ENCODE assay signal across 16 cellular contexts in genomic region chr1:8281843-8282509, GRCh38. TPM values are rescaled to one million over a fixed set of nuclear protein-coding genes. Genes with fewer than 3 reads are reported as not detected.
DNase-seq lines count a peak whose midpoint lies in the region; ATAC-seq and TF ChIP-seq lines count a peak whose summit lies in the region.
"Had no signal": no experiment of that assay in that cellular context is flagged by ENCODE, and none has a peak within 500 bp of the region (broad histone marks: within the 10 kb centered on the region; RNA-seq: fewer than 3 reads in every experiment).

No MANE protein-coding gene starts in this region.

- no peaks in the 10 kb centered on the region for H3K36me3 ChIP-seq in GM06990 (ENCODE audit: control insufficient read depth, insufficient read depth, low read length)
- H3K36me3 ChIP-seq: esophagus squamous epithelium had no signal

- peaks cover 3% of the 10 kb centered on the region for H3K9me3 Mint-ChIP-seq in progenitor cell of endocrine pancreas (ENCODE audit: low read depth)
- H3K9me3 Mint-ChIP-seq in natural killer cell treated with Interleukin-12 subunit alpha and Interleukin-12 subunit beta and Interleukin-15 and Interleukin-18, amount 100 ng/mL, for 72 hours: peaks cover 1% of the 10 kb centered on the region

- intact Hi-C loops in left ventricle myocardium superior (cut with micrococcal nuclease): no loop called here

- no peak overlapping the region for H3K4me3 ChIP-seq in GM06990 (replicated peaks; ENCODE audit: low read depth, low read length)
- H3K4me3 ChIP-seq: coronary artery, esophagus squamous epithelium, hepatocyte had no signal

- no peaks in the 10 kb centered on the region for H3K27me3 Mint-ChIP-seq in progenitor cell of endocrine pancreas
- peaks cover 27 to 32% of the 10 kb centered on the region in 2 donors for H3K27me3 Mint-ChIP-seq in natural killer cell treated with Interleukin-12 subunit alpha and Interleukin-12 subunit beta and Interleukin-15 and Interleukin-18, amount 100 ng/mL, for 72 hours

- peak overlapping the region; percentile 1 for H3K4me3 Mint-ChIP-seq in progenitor cell of endocrine pancreas (ENCODE audit: low read depth)
- H3K4me3 Mint-ChIP-seq in natural killer cell treated with Interleukin-12 subunit alpha and Interleukin-12 subunit beta and Interleukin-15 and Interleukin-18, amount 100 ng/mL, for 72 hours: no peak overlapping the region
- H3K4me3 Mint-ChIP-seq: activated CD4-positive, alpha-beta T cell treated with anti-CD3 and anti-CD28 coated beads, Interleukin-2, amount 10 ng/mL, durations not matched to agents 7 days and 5 days had no signal

- H3K27ac Mint-ChIP-seq in progenitor cell of endocrine pancreas: no peak overlapping the region
- H3K27ac Mint-ChIP-seq in natural killer cell treated with Interleukin-12 subunit alpha and Interleukin-12 subunit beta and Interleukin-15 and Interleukin-18, amount 100 ng/mL, for 72 hours: no peak overlapping the region
- H3K27ac Mint-ChIP-seq: activated CD4-positive, alpha-beta T cell treated with anti-CD3 and anti-CD28 coated beads, Interleukin-2, amount 10 ng/mL, durations not matched to agents 7 days and 5 days had no signal

- DNase-seq in GM06990 (ENCODE audit: extremely low read depth, insufficient read length): peak; percentile 14
- DNase-seq in SK-N-DZ (ENCODE audit: low spot score): peak; percentile 4
- peak; percentile 32 for DNase-seq in left ventricle myocardium superior
- no peak for DNase-seq in progenitor cell of endocrine pancreas (ENCODE audit: low spot score, unreplicated experiment)
- DNase-seq in NCI-H2081 treated with DMSO at 0.1 percent for 48 hours (lab: John Stamatoyannopoulos, UW): no peak
- no peak for DNase-seq in NCI-H510A (lab: John Stamatoyannopoulos, UW)
- DNase-seq in NCI-H748 (lab: John Stamatoyannopoulos, UW; ENCODE audit: unreplicated experiment): no peak
- no peak for DNase-seq in natural killer cell treated with Interleukin-12 subunit alpha and Interleukin-12 subunit beta and Interleukin-15 and Interleukin-18, amount 100 ng/mL, for 72 hours (ENCODE audit: low spot score)
- DNase-seq: activated CD4-positive, alpha-beta T cell treated with anti-CD3 and anti-CD28 coated beads, Interleukin-2, amount 10 ng/mL, durations not matched to agents 7 days and 5 days; activated T-cell treated with anti-CD3 and anti-CD28 coated beads, Interleukin-2, amount 50 U/mL, for 48 hours; esophagus squamous epithelium; NCI-H1092; NCI-H2227 treated with DMSO at 0.1 percent for 48 hours had no signal

- ATAC-seq in left ventricle myocardium superior: peak; percentile 55
- ATAC-seq in natural killer cell treated with Interleukin-12 subunit alpha and Interleukin-12 subunit beta and Interleukin-15 and Interleukin-18, amount 100 ng/mL, for 72 hours: no peak

- peaks cover 8% of the 10 kb centered on the region for H3K4me1 Mint-ChIP-seq in progenitor cell of endocrine pancreas (ENCODE audit: low read depth)
- peaks cover 1 to 12% of the 10 kb centered on the region in 2 donors for H3K4me1 Mint-ChIP-seq in natural killer cell treated with Interleukin-12 subunit alpha and Interleukin-12 subunit beta and Interleukin-15 and Interleukin-18, amount 100 ng/mL, for 72 hours (ENCODE audit: low read depth in 2 of 2)

- no peaks in the 10 kb centered on the region for H3K36me3 Mint-ChIP-seq in progenitor cell of endocrine pancreas (ENCODE audit: insufficient read depth)
- H3K36me3 Mint-ChIP-seq in natural killer cell treated with Interleukin-12 subunit alpha and Interleukin-12 subunit beta and Interleukin-15 and Interleukin-18, amount 100 ng/mL, for 72 hours: peaks cover 3% of the 10 kb centered on the region

- no peaks in the 10 kb centered on the region for H3K27me3 ChIP-seq in GM06990 (replicated peaks; ENCODE audit: control insufficient read depth, insufficient read depth, low read length)
- H3K27me3 ChIP-seq: hepatocyte had no signal

- TF ChIP-seq CTCF in GM06990 (IDR thresholded peaks at IDR 0.05; ENCODE audit: insufficient read depth, low read length, poor library complexity, severe bottlenecking) (no peak), progenitor cell of endocrine pancreas (IDR thresholded peaks at IDR 0.05; ENCODE audit: unreplicated experiment) (no peak)

RNA-seq across cellular contexts. Expression of gene SLC45A1, which starts 35.9 kb away (rescaled TPM):
- 0.12 and 0.20 TPM in 2 replicates for polyA plus RNA-seq in SK-N-DZ (2014; cell fraction: cytosol; rRNA removed)
- not detected in 2 replicates for polyA plus RNA-seq in SK-N-DZ (2014; cell fraction: nucleus; rRNA removed)
- total RNA-seq in left ventricle myocardium superior (2.0 TPM), progenitor cell of endocrine pancreas (0.60 and 0.86 TPM in 2 replicates)
- total RNA-seq in natural killer cell treated with Interleukin-12 subunit alpha and Interleukin-12 subunit beta and Interleukin-15 and Interleukin-18, amount 100 ng/mL, for 72 hours: under 1 TPM; 0.22 to 0.26 TPM
- total RNA-seq: OCI-LY7 had no signal

Comparison
In these comparisons a context has a peak if more than half of its experiments do, and no peak if none do; other contexts are left out.
1. DNase-seq: peak in GM06990 (single experiment), SK-N-DZ (single experiment) and left ventricle myocardium superior (single experiment); none in progenitor cell of endocrine pancreas (single experiment), NCI-H2081 treated with DMSO at 0.1 percent for 48 hours (single experiment), NCI-H510A (single experiment), NCI-H748 (single experiment) and natural killer cell treated with Interleukin-12 subunit alpha and Interleukin-12 subunit beta and Interleukin-15 and Interleukin-18, amount 100 ng/mL, for 72 hours (single experiment).